Comparison of ENCODE assay signal across 8 cellular contexts in genomic region chr1:185813401-185813979, GRCh38.
DNase-seq lines count a peak whose midpoint lies in the region; ATAC-seq and TF ChIP-seq lines count a peak whose summit lies in the region.

No MANE protein-coding gene starts in this region.

- H3K27me3 ChIP-seq in brain microvascular endothelial cell (replicated peaks), result no peaks in the 10 kb centered on the region

- no peak overlapping the region for H3K4me3 ChIP-seq in brain microvascular endothelial cell (ENCODE audit: low read depth, low read length)

- DNase-seq in NCI-H1436 (lab: John Stamatoyannopoulos, UW) (peak; percentile 10), NCI-H1436 treated with DMSO at 0.1 percent for 48 hours (lab: John Stamatoyannopoulos, UW) (no peak), NCI-H510A (lab: John Stamatoyannopoulos, UW) (peak; percentile 12), brain microvascular endothelial cell (peak; percentile 44), lung microvascular endothelial cell (ENCODE audit: low read depth in 2 of 2) (peak; percentile 55 to 76), germinal center (ENCODE audit: low spot score) (no peak), sciatic nerve (ENCODE audit: low spot score) (no peak)

- no peaks in the 10 kb centered on the region for H3K36me3 ChIP-seq in brain microvascular endothelial cell (replicated peaks)

- intact Hi-C loops in sciatic nerve (cut with DNase I), result no loop called here

- in situ Hi-C loops in brain microvascular endothelial cell (cut with HindIII; ENCODE audit: low pct_ligation_motif_present, low sequenced_read_pairs), result no loop called here

- peak; percentile 60 for TF ChIP-seq CTCF in brain microvascular endothelial cell (IDR thresholded peaks at IDR 0.05; ENCODE audit: low read depth, low read length, missing control alignments)

- ATAC-seq in HG02623 (IDR thresholded peaks at IDR 0.05; ENCODE audit: unreplicated experiment) (peak; percentile 58), sciatic nerve (no peak)

- H3K27ac ChIP-seq in brain microvascular endothelial cell, result no peak overlapping the region

Comparison
In these comparisons a context has a peak if more than half of its experiments do, and no peak if none do; other contexts are left out.
1. DNase-seq: peak in NCI-H1436 (single experiment), NCI-H510A (single experiment), brain microvascular endothelial cell (single experiment) and lung microvascular endothelial cell (2 of 2); none in NCI-H1436 treated with DMSO at 0.1 percent for 48 hours (single experiment), germinal center (single experiment) and sciatic nerve (single experiment).